2 cellular contexts compared by ENCODE assay signal in the genomic region with DNA sequence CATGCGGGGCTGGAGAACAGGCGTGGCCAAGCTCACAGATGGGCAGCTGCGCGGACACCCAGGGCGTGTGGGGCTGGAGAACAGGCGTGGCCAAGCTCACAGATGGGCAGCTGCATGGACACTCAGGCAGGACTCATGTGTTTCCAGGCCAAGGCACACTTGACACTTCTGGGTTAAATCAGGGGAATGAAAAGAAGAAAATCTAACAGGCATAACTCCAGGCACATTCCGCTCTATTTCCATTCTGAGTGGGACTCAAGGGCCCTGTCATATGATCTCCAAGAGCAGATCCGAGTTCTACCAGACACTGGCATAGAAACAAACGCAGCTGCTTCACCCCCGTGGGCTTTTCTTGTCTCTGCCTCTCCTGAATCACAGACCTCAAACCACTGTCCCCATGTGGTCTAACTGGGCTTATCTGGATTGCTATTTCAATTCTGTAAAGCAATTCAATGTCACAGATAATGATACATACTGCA.
TF ChIP-seq lines count a peak whose summit lies in the region.

No MANE protein-coding gene starts in this region.

TF ChIP-seq in SK-N-SH, 30 proteins besides CTCF, POLR2A, EP300 and RAD21 (continued from another document):
- TF ChIP-seq FOXJ3 (CRISPR knock-in tag; IDR thresholded peaks at IDR 0.05) (0 out of 2 replicates have a peak, but pooled peaks have one; percentile 30), MEF2A (IDR thresholded peaks at IDR 0.05; ENCODE audit: borderline replicate concordance, low read depth) (no peak), TCF12 (IDR thresholded peaks at IDR 0.05) (no peak), CHD2 (IDR thresholded peaks at IDR 0.05; ENCODE audit: low read length, partially characterized antibody) (peak; percentile 57), NFIC (IDR thresholded peaks at IDR 0.05; ENCODE audit: borderline replicate concordance) (no peak)
- TF ChIP-seq, protein P1, sequence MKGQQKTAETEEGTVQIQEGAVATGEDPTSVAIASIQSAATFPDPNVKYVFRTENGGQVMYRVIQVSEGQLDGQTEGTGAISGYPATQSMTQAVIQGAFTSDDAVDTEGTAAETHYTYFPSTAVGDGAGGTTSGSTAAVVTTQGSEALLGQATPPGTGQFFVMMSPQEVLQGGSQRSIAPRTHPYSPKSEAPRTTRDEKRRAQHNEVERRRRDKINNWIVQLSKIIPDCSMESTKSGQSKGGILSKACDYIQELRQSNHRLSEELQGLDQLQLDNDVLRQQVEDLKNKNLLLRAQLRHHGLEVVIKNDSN (IDR thresholded peaks at IDR 0.05; ENCODE audit: borderline replicate concordance, low read depth) = no peak

TF ChIP-seq in SK-N-SH treated with all-trans-retinoic acid at 6 μM for 48 hours, 23 proteins besides CTCF, POLR2A, EP300 and RAD21 (continued from another document):
- TF ChIP-seq PPARA (CRISPR knock-in tag; IDR thresholded peaks at IDR 0.05; ENCODE audit: borderline replicate concordance) = no peak
- no peak for TF ChIP-seq RARB (CRISPR knock-in tag; IDR thresholded peaks at IDR 0.05)
- TF ChIP-seq TOX (CRISPR knock-in tag; IDR thresholded peaks at IDR 0.05; ENCODE audit: borderline replicate concordance) = no peak
